8 cellular contexts compared by ENCODE assay signal in genomic region chr4:52751349-52751911, GRCh38. TPM values are rescaled to one million over a fixed set of nuclear protein-coding genes. Genes with fewer than 3 reads are reported as not detected.
A peak's percentile ranks its signal among the peaks of the same experiment; 100 is the strongest.
DNase-seq lines count a peak whose midpoint lies in the region; ATAC-seq and TF ChIP-seq lines count a peak whose summit lies in the region.

TSS of gene ERVMER34-1 (minus strand) at chr4:52751425. CDS start at chr4:52745520, 5,905 bp downstream.

- H3K9me3 ChIP-seq in cardiac muscle cell (ENCODE audit: low read depth) (no peaks in the 10 kb centered on the region), osteoblast (ENCODE audit: low read depth, low read length) (no peaks in the 10 kb centered on the region), Karpas-422 (ENCODE audit: low read length) (no peaks in the 10 kb centered on the region)

- ATAC-seq in activated T-helper 17 cell treated with anti-CD3 and anti-CD28 coated beads, Interleukin-2, amount 50 U/mL, for 72 hours (replicated peaks): peak; percentile 57
- no peak for ATAC-seq in GM21390 (IDR thresholded peaks at IDR 0.05; ENCODE audit: unreplicated experiment)

- peak within 1 kb of the TSS; percentile 72 for H3K4me3 Mint-ChIP-seq in activated naive CD4-positive, alpha-beta T cell treated with anti-CD3 and anti-CD28 coated beads, Interleukin-2, amount 50 U/mL, for 24 hours
- peak within 1 kb of the TSS; percentile 53 for H3K4me3 Mint-ChIP-seq in activated T-helper 17 cell treated with anti-CD3 and anti-CD28 coated beads, Interleukin-2, amount 50 U/mL, for 72 hours

- H3K27me3 Mint-ChIP-seq in activated naive CD4-positive, alpha-beta T cell treated with anti-CD3 and anti-CD28 coated beads, Interleukin-2, amount 50 U/mL, for 24 hours: peaks cover 39% of the 10 kb centered on the region
- peaks cover 39% of the 10 kb centered on the region for H3K27me3 Mint-ChIP-seq in activated T-helper 17 cell treated with anti-CD3 and anti-CD28 coated beads, Interleukin-2, amount 50 U/mL, for 72 hours

- H2AFZ ChIP-seq in osteoblast (ENCODE audit: low read length) (peak within 1 kb of the TSS; percentile 40), Karpas-422 (ENCODE audit: low read length) (no peak within 1 kb of the TSS)

- H4K20me1 ChIP-seq in osteoblast (ENCODE audit: insufficient read depth, low read length): no peaks in the 10 kb centered on the region
- no peaks in the 10 kb centered on the region for H4K20me1 ChIP-seq in Karpas-422 (ENCODE audit: insufficient read depth, low read depth, low read length)

- H3K9me3 Mint-ChIP-seq in activated naive CD4-positive, alpha-beta T cell treated with anti-CD3 and anti-CD28 coated beads, Interleukin-2, amount 50 U/mL, for 24 hours: no peaks in the 10 kb centered on the region
- H3K9me3 Mint-ChIP-seq in activated T-helper 17 cell treated with anti-CD3 and anti-CD28 coated beads, Interleukin-2, amount 50 U/mL, for 72 hours: no peaks in the 10 kb centered on the region

- H3K27ac Mint-ChIP-seq in activated naive CD4-positive, alpha-beta T cell treated with anti-CD3 and anti-CD28 coated beads, Interleukin-2, amount 50 U/mL, for 24 hours: no peak within 1 kb of the TSS
- no peak within 1 kb of the TSS for H3K27ac Mint-ChIP-seq in activated T-helper 17 cell treated with anti-CD3 and anti-CD28 coated beads, Interleukin-2, amount 50 U/mL, for 72 hours

- H3K4me1 Mint-ChIP-seq in activated naive CD4-positive, alpha-beta T cell treated with anti-CD3 and anti-CD28 coated beads, Interleukin-2, amount 50 U/mL, for 24 hours: peaks cover 13% of the 10 kb centered on the region
- H3K4me1 Mint-ChIP-seq in activated T-helper 17 cell treated with anti-CD3 and anti-CD28 coated beads, Interleukin-2, amount 50 U/mL, for 72 hours: no peaks in the 10 kb centered on the region

- H3K36me3 ChIP-seq in cardiac muscle cell: no peaks in the 10 kb centered on the region
- H3K36me3 ChIP-seq in osteoblast (ENCODE audit: insufficient read depth, low read length): no peaks in the 10 kb centered on the region
- no peaks in the 10 kb centered on the region for H3K36me3 ChIP-seq in Karpas-422 (ENCODE audit: insufficient read depth, low read length)

- H3K9ac ChIP-seq in Karpas-422 (ENCODE audit: low read length): no peak within 1 kb of the TSS

- TF ChIP-seq CTCF in cardiac muscle cell (IDR thresholded peaks at IDR 0.05; ENCODE audit: low read depth, low read length): no peak
- TF ChIP-seq CTCF in osteoblast (IDR thresholded peaks at IDR 0.05; ENCODE audit: extremely low read depth, low read depth, low read length): no peak

- H3K79me2 ChIP-seq in osteoblast (ENCODE audit: insufficient read depth, low read length) (no peaks in the 10 kb centered on the region), Karpas-422 (ENCODE audit: low read length) (no peaks in the 10 kb centered on the region)

- H3K4me2 ChIP-seq in osteoblast (ENCODE audit: insufficient read depth, low read length) (peak within 1 kb of the TSS; percentile 78), Karpas-422 (ENCODE audit: low read depth, low read length, poor library complexity, severe bottlenecking) (no peak within 1 kb of the TSS)

- no peak for DNase-seq in activated naive CD4-positive, alpha-beta T cell (lab: John Stamatoyannopoulos, UW)
- peak; percentile 48 to 83 for DNase-seq in cardiac muscle cell (ENCODE audit: low read depth in 1 of 2, low spot score in 1 of 2)
- peak; percentile 82 for DNase-seq in osteoblast (ENCODE audit: insufficient read length, low spot score, missing footprints)
- no peak for DNase-seq in GF-D8 (lab: John Stamatoyannopoulos, UW)
- DNase-seq in Karpas-422: no peak

- H3K27ac ChIP-seq in cardiac muscle cell (no peak within 1 kb of the TSS), osteoblast (ENCODE audit: low read depth, low read length) (no peak within 1 kb of the TSS), Karpas-422 (ENCODE audit: low read length) (no peak within 1 kb of the TSS)

- no peaks in the 10 kb centered on the region for H3K9me2 ChIP-seq in Karpas-422 (replicated peaks; ENCODE audit: insufficient read depth, low read length)

- H3K4me3 ChIP-seq in cardiac muscle cell (peak within 1 kb of the TSS; percentile 26), osteoblast (ENCODE audit: insufficient read depth, low read length) (peak within 1 kb of the TSS; percentile 64), Karpas-422 (ENCODE audit: low read length) (no peak within 1 kb of the TSS)

- H3K4me1 ChIP-seq in cardiac muscle cell (ENCODE audit: low read depth) (peaks cover 12% of the 10 kb centered on the region), osteoblast (ENCODE audit: insufficient read depth, low read length) (no peaks in the 10 kb centered on the region), Karpas-422 (ENCODE audit: low read length) (peaks cover 14% of the 10 kb centered on the region)

- H3K27me3 ChIP-seq in cardiac muscle cell (peaks cover 11% of the 10 kb centered on the region), osteoblast (ENCODE audit: insufficient read depth, low read length) (peaks cover 16% of the 10 kb centered on the region), Karpas-422 (ENCODE audit: low read length) (no peaks in the 10 kb centered on the region)

- H3K36me3 Mint-ChIP-seq in activated naive CD4-positive, alpha-beta T cell treated with anti-CD3 and anti-CD28 coated beads, Interleukin-2, amount 50 U/mL, for 24 hours: peaks cover 4% of the 10 kb centered on the region
- no peaks in the 10 kb centered on the region for H3K36me3 Mint-ChIP-seq in activated T-helper 17 cell treated with anti-CD3 and anti-CD28 coated beads, Interleukin-2, amount 50 U/mL, for 72 hours (ENCODE audit: low read depth)

RNA-seq across cellular contexts. Expression of gene ERVMER34-1, which starts in this region (rescaled TPM):
- under 1 TPM; 0.09 to 0.19 TPM for total RNA-seq in activated T-helper 17 cell treated with anti-CD3 and anti-CD28 coated beads, Interleukin-2, amount 50 U/mL, for 72 hours
- total RNA-seq in cardiac muscle cell (2.9 and 3.4 TPM in 2 replicates), osteoblast (not detected in 2 replicates)
- 2.9 and 3.2 TPM in 2 replicates for polyA plus RNA-seq in cardiac muscle cell
- not detected in 2 replicates for total RNA-seq in Karpas-422 (2014; rRNA removed; shearing (Covaris generic); ENCODE audit: low replicate concordance)

Comparison
In these comparisons a context has a peak if more than half of its experiments do, and no peak if none do; other contexts are left out.
1. Peak in ATAC-seq in activated T-helper 17 cell treated with anti-CD3 and anti-CD28 coated beads, Interleukin-2, amount 50 U/mL, for 72 hours; RNA of the gene not detected or under 1 TPM.
2. Peak in DNase-seq, H3K4me3 ChIP-seq and H3K4me2 ChIP-seq in osteoblast; RNA of the gene not detected or under 1 TPM.
3. DNase-seq: peak in cardiac muscle cell (2 of 2); none in activated naive CD4-positive, alpha-beta T cell (0 of 4), GF-D8 (single experiment) and Karpas-422 (single experiment).